ENCODE assay signal across 1 cellular context in genomic region chr5:55712023-55712859, GRCh38.
TF ChIP-seq lines count a peak whose summit lies in the region.

TSS of gene SLC38A9 (minus strand) at chr5:55712324. CDS start at chr5:55697958, 14,366 bp downstream.

TF ChIP-seq in HepG2, 621 proteins besides CTCF, POLR2A, EP300 and RAD21 (continued from another document and continues in another):
- TF ChIP-seq ARID5B (CRISPR knock-in tag; IDR thresholded peaks at IDR 0.05) (peak; percentile 37; the same call in 1 of the 2 replicates), ZHX2 (IDR thresholded peaks at IDR 0.05; ENCODE audit: low read depth) (no peak), ZHX2 (CRISPR knock-in tag; IDR thresholded peaks at IDR 0.05; ENCODE audit: borderline replicate concordance) (no peak), PREB (CRISPR knock-in tag; IDR thresholded peaks at IDR 0.05) (no peak), SNAI1 (CRISPR knock-in tag; IDR thresholded peaks at IDR 0.05; ENCODE audit: borderline replicate concordance) (peak; percentile 54; the same call in 1 of the 2 replicates), KLF9 (CRISPR knock-in tag; IDR thresholded peaks at IDR 0.05; ENCODE audit: low read depth) (0 out of 2 replicates have a peak, but pooled peaks have one; percentile 52), MTERF4 (CRISPR knock-in tag; IDR thresholded peaks at IDR 0.05) (no peak), MED8 (CRISPR knock-in tag; IDR thresholded peaks at IDR 0.05; ENCODE audit: insufficient replicate concordance) (peak; percentile 38), DPF2 (CRISPR knock-in tag; IDR thresholded peaks at IDR 0.05; ENCODE audit: borderline replicate concordance, low read depth) (no peak), ADNP (CRISPR knock-in tag; IDR thresholded peaks at IDR 0.05) (no peak), RORA (CRISPR knock-in tag; IDR thresholded peaks at IDR 0.05) (no peak), TMF1 (CRISPR knock-in tag; IDR thresholded peaks at IDR 0.05; ENCODE audit: low read depth) (no peak; the same call in 1 of the 2 replicates), ZNF720 (CRISPR knock-in tag; IDR thresholded peaks at IDR 0.05) (no peak), NCOA2 (CRISPR knock-in tag; IDR thresholded peaks at IDR 0.05) (no peak), ZKSCAN5 (CRISPR knock-in tag; IDR thresholded peaks at IDR 0.05) (no peak), ZSCAN21 (CRISPR knock-in tag; IDR thresholded peaks at IDR 0.05; ENCODE audit: borderline replicate concordance) (no peak), CERS6 (CRISPR knock-in tag; IDR thresholded peaks at IDR 0.05) (no peak), GMEB2 (CRISPR knock-in tag; IDR thresholded peaks at IDR 0.05; ENCODE audit: low read depth) (no peak), RAD51 (IDR thresholded peaks at IDR 0.05; ENCODE audit: borderline replicate concordance) (no peak), WIZ (CRISPR knock-in tag; IDR thresholded peaks at IDR 0.05) (peak; percentile 68; the same call in 1 of the 2 replicates), HOXA3 (CRISPR knock-in tag; IDR thresholded peaks at IDR 0.05) (peak; percentile 43; the same call in 1 of the 2 replicates), RBM39 (IDR thresholded peaks at IDR 0.05; ENCODE audit: low read depth, low read length, poor library complexity, severe bottlenecking) (peak; percentile 51), MTF2 (CRISPR knock-in tag; IDR thresholded peaks at IDR 0.05; ENCODE audit: borderline replicate concordance) (no peak), ZNF619 (CRISPR knock-in tag; IDR thresholded peaks at IDR 0.05) (no peak), ZNF766 (CRISPR knock-in tag; IDR thresholded peaks at IDR 0.05; ENCODE audit: borderline replicate concordance) (0 out of 2 replicates have a peak, but pooled peaks have one; percentile 54), ZFY (CRISPR knock-in tag; IDR thresholded peaks at IDR 0.05) (peak; percentile 70), ZNF264 (CRISPR knock-in tag; IDR thresholded peaks at IDR 0.05) (0 out of 2 replicates have a peak, but pooled peaks have one; percentile 11), ZNF784 (CRISPR knock-in tag; IDR thresholded peaks at IDR 0.05; ENCODE audit: borderline replicate concordance) (peak; percentile 83; the same call in 1 of the 2 replicates), ZBTB2 (CRISPR knock-in tag; IDR thresholded peaks at IDR 0.05; ENCODE audit: low read depth) (no peak), ASH2L (IDR thresholded peaks at IDR 0.05; ENCODE audit: insufficient read length, low read depth, low read length) (peak; percentile 73), ZNF775 (CRISPR knock-in tag; IDR thresholded peaks at IDR 0.05; ENCODE audit: borderline replicate concordance) (no peak), ATF6 (CRISPR knock-in tag; conservative IDR thresholded peaks at IDR 0.05) (no peak), ZSCAN20 (CRISPR knock-in tag; IDR thresholded peaks at IDR 0.05; ENCODE audit: borderline replicate concordance) (no peak)
